17 cellular contexts compared by ENCODE assay signal in genomic region chr2:232286011-232286868, GRCh38.
DNase-seq lines count a peak whose midpoint lies in the region; ATAC-seq and TF ChIP-seq lines count a peak whose summit lies in the region.
"Had no signal": no experiment of that assay in that cellular context is flagged by ENCODE, and none has a peak within 500 bp of the region (broad histone marks: within the 10 kb centered on the region; RNA-seq: fewer than 3 reads in every experiment).

No MANE protein-coding gene starts in this region.

- H3K9ac ChIP-seq in SK-N-SH (no peak overlapping the region), NT2/D1 (ENCODE audit: insufficient read length, low read depth) (peak overlapping the region; percentile 13), smooth muscle cell (ENCODE audit: low read depth) (no peak overlapping the region)

- H3K9me2 ChIP-seq in SK-N-SH, result no peaks in the 10 kb centered on the region

- TF ChIP-seq POLR2A in esophagus squamous epithelium (IDR thresholded peaks at IDR 0.05), result no peak

- POLR2A ChIA-PET in SK-N-SH (lab: Yijun Ruan, JAX), result no interaction called here

- H4K20me1 ChIP-seq in SK-N-SH (ENCODE audit: insufficient read depth), result no peaks in the 10 kb centered on the region
- H4K20me1 ChIP-seq in smooth muscle cell (ENCODE audit: low read depth), result no peaks in the 10 kb centered on the region

- H3K27ac ChIP-seq in SK-N-SH (ENCODE audit: low read depth in 2 of 2, low read length in 1 of 2), result no peak overlapping the region
- H3K27ac ChIP-seq in esophagus squamous epithelium, result peak overlapping the region; percentile 69 to 73 (median 70)
- no peak overlapping the region for H3K27ac ChIP-seq in smooth muscle cell (ENCODE audit: low read depth)

- H3K36me3 ChIP-seq in SK-N-SH (replicated peaks in 1 of 2; ENCODE audit: control insufficient read depth in 1 of 2, insufficient read depth in 2 of 2, low read length in 1 of 2), result peaks cover 0 to 5% of the 10 kb centered on the region in 2 experiments
- no peaks in the 10 kb centered on the region for H3K36me3 ChIP-seq in NT2/D1 (ENCODE audit: insufficient read depth, insufficient read length, low read length)
- peaks cover 0 to 13% (median 0%) of the 10 kb centered on the region in 3 donors for H3K36me3 ChIP-seq in esophagus squamous epithelium
- no peaks in the 10 kb centered on the region for H3K36me3 ChIP-seq in smooth muscle cell (ENCODE audit: low read depth)
- H3K36me3 ChIP-seq: thyroid gland had no signal

- CTCF ChIA-PET in SK-N-SH (lab: Yijun Ruan, JAX), result interaction anchor here (0.7 to 1.3 kb wide), 4 partner anchors 11 to 361 kb away, joined by 3 to 5 read pairs (median 4); no protein-coding TSS in a partner anchor

- no peaks in the 10 kb centered on the region for H3K79me2 ChIP-seq in SK-N-SH (ENCODE audit: insufficient read depth)
- H3K79me2 ChIP-seq in smooth muscle cell (ENCODE audit: low read depth), result no peaks in the 10 kb centered on the region

- peaks cover 0 to 8% of the 10 kb centered on the region in 2 experiments; a peak in 1 of 4 replicates for H3K4me1 ChIP-seq in SK-N-SH (ENCODE audit: control insufficient read depth in 1 of 2, insufficient read depth in 2 of 2, low read depth in 1 of 2, low read length in 1 of 2)
- no peaks in the 10 kb centered on the region for H3K4me1 ChIP-seq in NT2/D1 (ENCODE audit: insufficient read depth, insufficient read length)
- H3K4me1 ChIP-seq in esophagus squamous epithelium, result peaks cover 9 to 65% (median 17%) of the 10 kb centered on the region in 3 donors
- no peaks in the 10 kb centered on the region for H3K4me1 ChIP-seq in smooth muscle cell (ENCODE audit: low read depth)

- ATAC-seq in SK-N-SH treated with all-trans-retinoic acid at 6 μM for 48 hours (no peak), HG02588 (IDR thresholded peaks at IDR 0.05; ENCODE audit: unreplicated experiment) (no peak)
- ATAC-seq: HCT116 had no signal

- TF ChIP-seq CTCF in SK-N-SH (IDR thresholded peaks at IDR 0.05) (no peak), esophagus squamous epithelium (IDR thresholded peaks at IDR 0.05) (no peak), smooth muscle cell (IDR thresholded peaks at IDR 0.05; ENCODE audit: borderline replicate concordance, insufficient read depth, poor library complexity, severe bottlenecking) (no peak)

- no peak overlapping the region for H3K4me3 ChIP-seq in SK-N-SH (ENCODE audit: low read depth in 2 of 2, low read length in 1 of 2)
- no peak overlapping the region for H3K4me3 ChIP-seq in NT2/D1 (ENCODE audit: insufficient read length, low read depth)
- H3K4me3 ChIP-seq in esophagus squamous epithelium, result no peak overlapping the region
- no peak overlapping the region for H3K4me3 ChIP-seq in smooth muscle cell
- H3K4me3 ChIP-seq: thyroid gland had no signal

- H3K4me2 ChIP-seq in SK-N-SH (no peak overlapping the region), smooth muscle cell (peak overlapping the region; percentile 7)

- TF ChIP-seq EP300 in SK-N-SH (IDR thresholded peaks at IDR 0.05; ENCODE audit: borderline replicate concordance in 1 of 2, low read depth in 1 of 2, low read length in 1 of 2), result no peak

- H3K27me3 ChIP-seq in SK-N-SH (ENCODE audit: insufficient read depth) (no peaks in the 10 kb centered on the region), NT2/D1 (ENCODE audit: insufficient read depth, insufficient read length) (no peaks in the 10 kb centered on the region), esophagus squamous epithelium (no peaks in the 10 kb centered on the region), smooth muscle cell (ENCODE audit: low read depth) (no peaks in the 10 kb centered on the region)
- H3K27me3 ChIP-seq: thyroid gland had no signal

- DNase-seq in SK-N-SH, result peak; percentile 42
- no peak for DNase-seq in NT2/D1 (ENCODE audit: low read depth, low spot score)
- DNase-seq in esophagus squamous epithelium (lab: John Stamatoyannopoulos, UW), result no peak
- no peak for DNase-seq in smooth muscle cell (lab: John Stamatoyannopoulos, UW; ENCODE audit: unreplicated experiment)
- DNase-seq in NCI-H526 (lab: John Stamatoyannopoulos, UW), result no peak
- DNase-seq in putamen (ENCODE audit: low spot score), result no peak
- DNase-seq: 8988T; cortex of kidney; NCI-H1694 treated with DMSO at 0.1 percent for 48 hours; NCI-H510A treated with DMSO at 0.1 percent for 48 hours; OCI-M1; stimulated activated CD4-positive, alpha-beta T cell treated with anti-CD3 and anti-CD28 coated beads, Interleukin-4, amount 100 ng/mL, for 24 hours; stimulated activated CD8-positive, alpha-beta memory T cell treated with anti-CD3 and anti-CD28 coated beads, Interleukin-4, amount 100 ng/mL, for 48 hours; thyroid gland had no signal

- H3K9me3 ChIP-seq in SK-N-SH (no peaks in the 10 kb centered on the region), NT2/D1 (ENCODE audit: insufficient read depth, low read length) (no peaks in the 10 kb centered on the region), esophagus squamous epithelium (no peaks in the 10 kb centered on the region), smooth muscle cell (replicated peaks; ENCODE audit: low read depth) (no peaks in the 10 kb centered on the region)
- H3K9me3 ChIP-seq: thyroid gland had no signal

- 89% methylated on average over 5 of the region's 5 CpGs for WGBS in SK-N-SH (ENCODE audit: low lambda C conversion rate)
- WGBS in esophagus squamous epithelium, 2 donors, result 38 to 39% methylated on average over 1 to 2 of the region's 5 CpGs
- 36% methylated on average over 5 of the region's 5 CpGs for WGBS in smooth muscle cell (ENCODE audit: low lambda C conversion rate)

- intact Hi-C loops in esophagus squamous epithelium (cut with DNase I), result no loop called here

- no peaks in the 10 kb centered on the region for H3F3A ChIP-seq in SK-N-SH (replicated peaks; ENCODE audit: insufficient read depth)
- H3F3A ChIP-seq in smooth muscle cell (ENCODE audit: low read depth), result no peaks in the 10 kb centered on the region

- no peak for TF ChIP-seq RAD21 in SK-N-SH (IDR thresholded peaks at IDR 0.05; ENCODE audit: low read length)

- H2AFZ ChIP-seq in SK-N-SH (ENCODE audit: low read depth) (no peak overlapping the region), smooth muscle cell (ENCODE audit: low read depth) (no peak overlapping the region)

TF ChIP-seq in SK-N-SH, 30 proteins besides CTCF, POLR2A, EP300 and RAD21:
- TF ChIP-seq TCF12 (IDR thresholded peaks at IDR 0.05), result no peak
- peak; percentile 35; the same call in 1 of the 2 replicates for TF ChIP-seq GATA2 (CRISPR knock-in tag; IDR thresholded peaks at IDR 0.05)

TF ChIP-seq in SK-N-SH treated with all-trans-retinoic acid at 6 μM for 48 hours, 23 proteins besides CTCF, POLR2A, EP300 and RAD21:
- no peak for TF ChIP-seq SNAI2 (CRISPR knock-in tag; IDR thresholded peaks at IDR 0.05)
- TF ChIP-seq CSRNP3 (CRISPR knock-in tag; IDR thresholded peaks at IDR 0.05), result no peak
- TF ChIP-seq OSR1 (CRISPR knock-in tag; IDR thresholded peaks at IDR 0.05), result no peak
- no peak for TF ChIP-seq ZNF565 (CRISPR knock-in tag; conservative IDR thresholded peaks at IDR 0.05; ENCODE audit: low read depth)
- TF ChIP-seq ZNF70 (CRISPR knock-in tag; IDR thresholded peaks at IDR 0.05), result no peak
- no peak for TF ChIP-seq ZFP30 (CRISPR knock-in tag; IDR thresholded peaks at IDR 0.05)
- TF ChIP-seq PATZ1 (CRISPR knock-in tag; IDR thresholded peaks at IDR 0.05; ENCODE audit: borderline replicate concordance), result no peak
- TF ChIP-seq CSDC2 (CRISPR knock-in tag; IDR thresholded peaks at IDR 0.05), result no peak
- TF ChIP-seq GLIS3 (CRISPR knock-in tag; IDR thresholded peaks at IDR 0.05), result no peak
- TF ChIP-seq PPARA (CRISPR knock-in tag; IDR thresholded peaks at IDR 0.05; ENCODE audit: borderline replicate concordance), result no peak

Comparison
In these comparisons a context has a peak if more than half of its experiments do, and no peak if none do; other contexts are left out.
1. H3K27ac ChIP-seq: peak in esophagus squamous epithelium (4 of 4); none in SK-N-SH (0 of 2) and smooth muscle cell (single experiment).